Comparison of ENCODE assay signal across 2 cellular contexts in genomic region chr17:44120281-44120680, GRCh38. TPM values are rescaled to one million over a fixed set of nuclear protein-coding genes. Genes with fewer than 3 reads are reported as not detected.
"Had no signal": no experiment of that assay in that cellular context is flagged by ENCODE, and none has a peak within 500 bp of the region (broad histone marks: within the 10 kb centered on the region; RNA-seq: fewer than 3 reads in every experiment).

No MANE protein-coding gene starts in this region.

RNA-seq across cellular contexts. Expression of gene ASB16, which starts 50.2 kb away (rescaled TPM):
- total RNA-seq: activated B cell treated with CpG ODN at 0.5 μM for 24 hours; T-helper 1 cell treated with Interleukin-12 subunit alpha and Interleukin-12 subunit beta and Interleukin-4 antibody, amounts not matched to agents 30 ng/mL and 1 ng/mL, for 36 hours had no signal
